ENCODE assay signal across 13 cellular contexts in the genomic region with DNA sequence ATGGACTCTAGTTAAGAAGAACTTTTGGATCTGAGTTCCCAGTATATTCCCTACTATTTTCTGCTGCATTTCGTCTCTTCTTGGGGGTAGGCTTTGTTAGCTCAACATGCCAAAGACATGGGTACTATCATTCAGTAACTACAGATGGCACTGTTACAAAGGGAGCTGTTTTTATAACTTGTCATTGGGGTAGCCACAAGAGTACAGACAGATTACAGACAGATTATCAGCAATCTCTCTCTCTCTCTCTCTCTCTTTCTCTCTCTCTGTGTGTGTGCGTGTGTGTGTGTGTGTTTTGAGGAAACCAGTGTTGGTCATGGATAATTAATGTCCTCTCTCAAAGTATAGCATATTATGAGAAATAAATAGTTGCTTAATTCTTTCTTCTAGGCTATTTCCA.
DNase-seq lines count a peak whose midpoint lies in the region; ATAC-seq, FAIRE-seq and TF ChIP-seq lines count a peak whose summit lies in the region.
"Had no signal": no experiment of that assay in that cellular context is flagged by ENCODE, and none has a peak within 500 bp of the region (broad histone marks: within the 10 kb centered on the region; RNA-seq: fewer than 3 reads in every experiment).

No MANE protein-coding gene starts in this region.

- no peak for TF ChIP-seq RAD21 in HepG2 (CRISPR knock-in tag; IDR thresholded peaks at IDR 0.05)

- no peak for TF ChIP-seq POLR2A in HepG2 (IDR thresholded peaks at IDR 0.05; ENCODE audit: insufficient read depth in 1 of 2, low read depth in 2 of 2, low read length in 2 of 2)

- DNase-seq in AML-193 (lab: John Stamatoyannopoulos, UW) (peak; percentile 2 to 11), HT1080 (ENCODE audit: low read depth) (peak; percentile 42), amniotic epithelial cell (ENCODE audit: low read depth) (peak; percentile 86), HepG2 (ENCODE audit: low spot score) (peak; percentile 2), NCI-H2029 (lab: John Stamatoyannopoulos, UW) (no peak), NCI-H1417 treated with DMSO at 0.1 percent for 48 hours (lab: John Stamatoyannopoulos, UW) (no peak)
- no peak for DNase-seq in stimulated activated naive B cell treated with anti-CD40 and anti-IgM and Interleukin-4, amounts not matched to agents 10 μg/mL and 1 μg/mL and 100 μg/mL, for 72 hours

- no peak for FAIRE-seq in HepG2 (lab: Jason Lieb, UNC)

- no peak for ATAC-seq in HepG2
- no peak for ATAC-seq in GM18519 (IDR thresholded peaks at IDR 0.05; ENCODE audit: low FRiP score, unreplicated experiment)
- ATAC-seq in stimulated activated naive B cell treated with anti-CD40 and anti-IgM and Interleukin-4, amounts not matched to agents 10 μg/mL and 1 μg/mL and 100 μg/mL, for 72 hours (replicated peaks), result no peak

- TF ChIP-seq EP300 in HepG2 (IDR thresholded peaks at IDR 0.05; ENCODE audit: low read depth in 2 of 2, low read length in 2 of 2) (no peak), HepG2 (CRISPR knock-in tag; IDR thresholded peaks at IDR 0.05; ENCODE audit: borderline replicate concordance) (no peak)

- no peaks in the 10 kb centered on the region for H4K20me1 ChIP-seq in HepG2 (ENCODE audit: insufficient read depth, low read length)

- peak; percentile 32 for TF ChIP-seq CTCF in HepG2 (CRISPR knock-in tag; IDR thresholded peaks at IDR 0.05)

- H3K36me3 Mint-ChIP-seq in stimulated activated naive B cell treated with anti-CD40 and anti-IgM and Interleukin-4, amounts not matched to agents 10 μg/mL and 1 μg/mL and 100 μg/mL, for 72 hours, result peaks cover 41 to 62% of the 10 kb centered on the region in 2 donors

- no peak overlapping the region for H3K27ac Mint-ChIP-seq in stimulated activated naive B cell treated with anti-CD40 and anti-IgM and Interleukin-4, amounts not matched to agents 10 μg/mL and 1 μg/mL and 100 μg/mL, for 72 hours
- H3K27ac Mint-ChIP-seq: activated naive CD8-positive, alpha-beta T cell; T-helper 2 cell treated with Interferon-gamma antibody and Interleukin-4, amounts not matched to agents 5 μg/mL and 100 μg/mL, for 36 hours had no signal

- H3K27ac ChIP-seq in HepG2 (ENCODE audit: extremely low read length, insufficient read depth, low read length), result no peak overlapping the region
- H3K27ac ChIP-seq: tibial nerve had no signal

- H3K36me3 ChIP-seq in HepG2 (replicated peaks in 1 of 2; ENCODE audit: control insufficient read depth in 1 of 2, insufficient read depth in 2 of 2, low read length in 2 of 2), result peaks cover 0 to 7% of the 10 kb centered on the region in 2 experiments; a peak in 3 of 5 replicates

- no peaks in the 10 kb centered on the region for H3K79me2 ChIP-seq in HepG2 (ENCODE audit: insufficient read depth, low read length)

- H3K4me1 ChIP-seq in HepG2 (ENCODE audit: insufficient read depth, low read length), result no peaks in the 10 kb centered on the region
- H3K4me1 ChIP-seq: tibial nerve had no signal

- no peaks in the 10 kb centered on the region for H3K9me3 ChIP-seq in HepG2 (ENCODE audit: low read length)
- H3K9me3 ChIP-seq: MG63, tibial nerve had no signal

- no peak overlapping the region for H3K4me3 Mint-ChIP-seq in stimulated activated naive B cell treated with anti-CD40 and anti-IgM and Interleukin-4, amounts not matched to agents 10 μg/mL and 1 μg/mL and 100 μg/mL, for 72 hours
- H3K4me3 Mint-ChIP-seq: activated naive CD8-positive, alpha-beta T cell; T-helper 2 cell treated with Interferon-gamma antibody and Interleukin-4, amounts not matched to agents 5 μg/mL and 100 μg/mL, for 36 hours had no signal

- H3K9me3 Mint-ChIP-seq in stimulated activated naive B cell treated with anti-CD40 and anti-IgM and Interleukin-4, amounts not matched to agents 10 μg/mL and 1 μg/mL and 100 μg/mL, for 72 hours, result peaks cover 0 to 4% of the 10 kb centered on the region in 2 donors
- H3K9me3 Mint-ChIP-seq: T-helper 2 cell treated with Interferon-gamma antibody and Interleukin-4, amounts not matched to agents 5 μg/mL and 100 μg/mL, for 36 hours had no signal

- no peak overlapping the region for H3K9ac ChIP-seq in HepG2 (ENCODE audit: insufficient read depth, low read depth, low read length)

- POLR2A ChIA-PET in HepG2 (lab: Yijun Ruan, JAX), result no interaction called here

- in situ Hi-C loops in HepG2 (cut with HindIII; ENCODE audit: extremely low pct_ligation_motif_present, low pct_unique_long_range_greater_than_20kb), result no loop called here

- H3K27me3 ChIP-seq in HepG2 (ENCODE audit: control insufficient read depth in 1 of 2, insufficient read depth in 2 of 2, low read length in 2 of 2), result no peaks in the 10 kb centered on the region
- H3K27me3 ChIP-seq: MG63, tibial nerve had no signal

- peaks cover 0 to 6% of the 10 kb centered on the region in 2 donors for H3K4me1 Mint-ChIP-seq in stimulated activated naive B cell treated with anti-CD40 and anti-IgM and Interleukin-4, amounts not matched to agents 10 μg/mL and 1 μg/mL and 100 μg/mL, for 72 hours

- no peaks in the 10 kb centered on the region for H3K27me3 Mint-ChIP-seq in stimulated activated naive B cell treated with anti-CD40 and anti-IgM and Interleukin-4, amounts not matched to agents 10 μg/mL and 1 μg/mL and 100 μg/mL, for 72 hours
- H3K27me3 Mint-ChIP-seq: activated naive CD8-positive, alpha-beta T cell had no signal

- intact Hi-C loops in HepG2 (cut with micrococcal nuclease; ENCODE audit: unreplicated experiment), result no loop called here

- WGBS in HepG2 (ENCODE audit: low lambda C conversion rate), result 100% methylated on average over 2 of the region's 2 CpGs

- no TSS peak for BruUV-seq in HepG2 (replicated peaks; lab: Mats Ljungman, UMichigan)

- no peak overlapping the region for H3K4me2 ChIP-seq in HepG2 (ENCODE audit: low read depth, low read length)

- CTCF ChIA-PET in HepG2 (lab: Yijun Ruan, JAX; ENCODE audit: low intra/inter-chr PET ratio, low total read pairs), result no interaction called here

- H3K4me3 ChIP-seq in HepG2 (replicated peaks in 1 of 3; ENCODE audit: insufficient read depth in 1 of 3, low read depth in 2 of 3, low read length in 3 of 3), result no peak overlapping the region
- H3K4me3 ChIP-seq: MG63, skin epidermis, tibial nerve had no signal

- H2AFZ ChIP-seq in HepG2 (ENCODE audit: low read length), result no peak overlapping the region

TF ChIP-seq in HepG2, 621 proteins besides CTCF, POLR2A, EP300 and RAD21:
- TF ChIP-seq HOXA5 (CRISPR knock-in tag; IDR thresholded peaks at IDR 0.05), result no peak
- peak; percentile 50 for TF ChIP-seq STAG1 (CRISPR knock-in tag; IDR thresholded peaks at IDR 0.05)
- TF ChIP-seq ZFP36 (IDR thresholded peaks at IDR 0.05; ENCODE audit: borderline replicate concordance, low read depth, low read length, partially characterized antibody), result no peak

Comparison
In these comparisons a context has a peak if more than half of its experiments do, and no peak if none do; other contexts are left out.
1. DNase-seq: peak in AML-193 (2 of 2), HT1080 (single experiment), amniotic epithelial cell (single experiment) and HepG2 (single experiment); none in NCI-H2029 (single experiment), NCI-H1417 treated with DMSO at 0.1 percent for 48 hours (single experiment) and stimulated activated naive B cell treated with anti-CD40 and anti-IgM and Interleukin-4, amounts not matched to agents 10 μg/mL and 1 μg/mL and 100 μg/mL, for 72 hours (single experiment).